27 cellular contexts compared by ENCODE assay signal in genomic region chr7:151869457-151869856, GRCh38. TPM values are rescaled to one million over a fixed set of nuclear protein-coding genes. Genes with fewer than 3 reads are reported as not detected.
DNase-seq lines count a peak whose midpoint lies in the region; ATAC-seq and TF ChIP-seq lines count a peak whose summit lies in the region.
"Had no signal": no experiment of that assay in that cellular context is flagged by ENCODE, and none has a peak within 500 bp of the region (broad histone marks: within the 10 kb centered on the region; RNA-seq: fewer than 3 reads in every experiment).

No MANE protein-coding gene starts in this region.

- no peak overlapping the region for H4K8ac ChIP-seq in neuronal stem cell (ENCODE audit: low read depth, low read length)

- H3K4ac ChIP-seq in neuronal stem cell (ENCODE audit: low read length): no peak overlapping the region

- H3K9me3 ChIP-seq in left ventricle myocardium inferior (replicated peaks): no peaks in the 10 kb centered on the region
- no peaks in the 10 kb centered on the region for H3K9me3 ChIP-seq in neuronal stem cell (replicated peaks in 1 of 2; ENCODE audit: control insufficient read depth in 2 of 2, insufficient read depth in 1 of 2, low read depth in 1 of 2, low read length in 2 of 2)
- H3K9me3 ChIP-seq in upper lobe of right lung: no peaks in the 10 kb centered on the region
- H3K9me3 ChIP-seq: adrenal gland, mucosa of descending colon, prostate gland had no signal

- H2BK120ac ChIP-seq in neuronal stem cell (ENCODE audit: low read depth, low read length): no peak overlapping the region

- H3K27me3 ChIP-seq in left ventricle myocardium inferior (ENCODE audit: low read depth) (no peaks in the 10 kb centered on the region), neuronal stem cell (ENCODE audit: control insufficient read depth in 3 of 3, insufficient read depth in 3 of 3, low read depth in 1 of 3, low read length in 3 of 3) (peaks cover 0 to 34% (median 0%) of the 10 kb centered on the region in 3 experiments), upper lobe of right lung (no peaks in the 10 kb centered on the region)
- H3K27me3 ChIP-seq: adrenal gland had no signal

- ATAC-seq in left cardiac atrium (no peak), upper lobe of right lung (peak; percentile 5), GM21381 (IDR thresholded peaks at IDR 0.05; ENCODE audit: unreplicated experiment) (no peak)
- ATAC-seq: GM12878; mucosa of descending colon; Panc1; stimulated activated naive CD8-positive, alpha-beta T cell treated with anti-CD3 and anti-CD28 coated beads, Interleukin-15, amount 100 ng/mL, for 72 hours had no signal

- H2AK5ac ChIP-seq in neuronal stem cell (ENCODE audit: low read depth, low read length): peak overlapping the region; percentile 71

- no peak for TF ChIP-seq CTCF in left ventricle myocardium inferior (IDR thresholded peaks at IDR 0.05; ENCODE audit: borderline replicate concordance)
- no peak for TF ChIP-seq CTCF in upper lobe of right lung (IDR thresholded peaks at IDR 0.05)

- H3K9me3 Mint-ChIP-seq in dendritic cell treated with granulocyte-macrophage colony-stimulating factor and Interleukin-4, amounts not matched to agents 40 ng/mL and 50 ng/mL, for 4 days: no peaks in the 10 kb centered on the region
- H3K9me3 Mint-ChIP-seq: activated B cell treated with CpG ODN at 0.5 μM for 24 hours; activated naive CD4-positive, alpha-beta T cell treated with anti-CD3 and anti-CD28 coated beads for 36 hours; CD8-positive, alpha-beta memory T cell; stimulated activated naive CD8-positive, alpha-beta T cell treated with anti-CD3 and anti-CD28 coated beads, Interleukin-15, amount 100 ng/mL, for 72 hours; type B pancreatic cell had no signal

- peak overlapping the region; percentile 34 for H3K23ac ChIP-seq in neuronal stem cell (ENCODE audit: low read depth, low read length, poor library complexity)

- H3K4me1 ChIP-seq in left ventricle myocardium inferior (peaks cover 67% of the 10 kb centered on the region), neuronal stem cell (ENCODE audit: control insufficient read depth in 2 of 2, insufficient read depth in 1 of 2, low read depth in 1 of 2, low read length in 2 of 2) (peaks cover 0 to 5% of the 10 kb centered on the region in 2 donors), upper lobe of right lung (peaks cover 24% of the 10 kb centered on the region)

- H3K4me3 ChIP-seq in left ventricle myocardium inferior (peak overlapping the region; percentile 52), neuronal stem cell (ENCODE audit: low read length in 2 of 2) (no peak overlapping the region), upper lobe of right lung (no peak overlapping the region)
- H3K4me3 ChIP-seq: adrenal gland, GM12878, lung, mucosa of descending colon, prostate gland had no signal

- peaks cover 41% of the 10 kb centered on the region for H3K36me3 Mint-ChIP-seq in dendritic cell treated with granulocyte-macrophage colony-stimulating factor and Interleukin-4, amounts not matched to agents 40 ng/mL and 50 ng/mL, for 4 days (ENCODE audit: low read depth)
- H3K36me3 Mint-ChIP-seq: type B pancreatic cell had no signal

- H3K14ac ChIP-seq in neuronal stem cell (ENCODE audit: low read length): no peak overlapping the region

- no peak overlapping the region for H2BK15ac ChIP-seq in neuronal stem cell (ENCODE audit: low read length)

- H3K79me1 ChIP-seq in neuronal stem cell (ENCODE audit: low read depth, low read length): no peaks in the 10 kb centered on the region

- no peaks in the 10 kb centered on the region for H3K36me3 ChIP-seq in left ventricle myocardium inferior
- H3K36me3 ChIP-seq in neuronal stem cell (replicated peaks in 1 of 2; ENCODE audit: control insufficient read depth in 2 of 2, insufficient read depth in 2 of 2, low read length in 2 of 2): no peaks in the 10 kb centered on the region
- no peaks in the 10 kb centered on the region for H3K36me3 ChIP-seq in upper lobe of right lung
- H3K36me3 ChIP-seq: adrenal gland, prostate gland had no signal

- peaks cover 88% of the 10 kb centered on the region for H3K4me1 Mint-ChIP-seq in dendritic cell treated with granulocyte-macrophage colony-stimulating factor and Interleukin-4, amounts not matched to agents 40 ng/mL and 50 ng/mL, for 4 days (ENCODE audit: low read depth)

- H3K4me3 Mint-ChIP-seq in dendritic cell treated with granulocyte-macrophage colony-stimulating factor and Interleukin-4, amounts not matched to agents 40 ng/mL and 50 ng/mL, for 4 days: no peak overlapping the region
- H3K4me3 Mint-ChIP-seq: activated B cell treated with CpG ODN at 0.5 μM for 24 hours; activated naive CD4-positive, alpha-beta T cell treated with anti-CD3 and anti-CD28 coated beads for 36 hours; B cell; CD8-positive, alpha-beta memory T cell; stimulated activated naive CD8-positive, alpha-beta T cell treated with anti-CD3 and anti-CD28 coated beads, Interleukin-15, amount 100 ng/mL, for 72 hours; type B pancreatic cell had no signal

- H3K27me3 Mint-ChIP-seq in dendritic cell treated with granulocyte-macrophage colony-stimulating factor and Interleukin-4, amounts not matched to agents 40 ng/mL and 50 ng/mL, for 4 days: no peaks in the 10 kb centered on the region
- H3K27me3 Mint-ChIP-seq: activated B cell treated with CpG ODN at 0.5 μM for 24 hours; B cell; CD8-positive, alpha-beta memory T cell; stimulated activated naive CD8-positive, alpha-beta T cell treated with anti-CD3 and anti-CD28 coated beads, Interleukin-15, amount 100 ng/mL, for 72 hours had no signal

- H2BK12ac ChIP-seq in neuronal stem cell (ENCODE audit: low read length): no peak overlapping the region

- no peak overlapping the region for H3K4me2 ChIP-seq in neuronal stem cell (ENCODE audit: insufficient read depth, low read length, poor library complexity, severe bottlenecking)

- H3K9ac ChIP-seq in neuronal stem cell (ENCODE audit: low read depth, low read length, poor library complexity): no peak overlapping the region

- intact Hi-C loops in left ventricle myocardium inferior (cut with micrococcal nuclease): no loop called here
- intact Hi-C loops in left cardiac atrium (cut with DNase I): no loop called here
- intact Hi-C loops in dendritic cell treated with granulocyte-macrophage colony-stimulating factor and Interleukin-4, amounts not matched to agents 40 ng/mL and 50 ng/mL, for 4 days (cut with micrococcal nuclease): loop anchor here (5.0 kb wide), 1 partner anchor 42 kb away; no protein-coding TSS in a partner anchor
- intact Hi-C loops in upper lobe of right lung (cut with DNase I): no loop called here

- no peak overlapping the region for H3K18ac ChIP-seq in neuronal stem cell (ENCODE audit: low read length)

- H3K27ac Mint-ChIP-seq in dendritic cell treated with granulocyte-macrophage colony-stimulating factor and Interleukin-4, amounts not matched to agents 40 ng/mL and 50 ng/mL, for 4 days: peak overlapping the region; percentile 42
- H3K27ac Mint-ChIP-seq: activated B cell treated with CpG ODN at 0.5 μM for 24 hours; activated naive CD4-positive, alpha-beta T cell treated with anti-CD3 and anti-CD28 coated beads for 36 hours; B cell; stimulated activated naive CD8-positive, alpha-beta T cell treated with anti-CD3 and anti-CD28 coated beads, Interleukin-15, amount 100 ng/mL, for 72 hours; type B pancreatic cell had no signal

- no peak overlapping the region for H4K91ac ChIP-seq in neuronal stem cell (ENCODE audit: low read depth, low read length, poor library complexity)

- WGBS in neuronal stem cell (ENCODE audit: extremely low coverage in 2 of 2, insufficient read length in 2 of 2, insufficient replicate concordance in 1 of 2), 2 donors: no CpG with 5 or more reads among the region's 13 CpGs

- H2AFZ ChIP-seq in neuronal stem cell (ENCODE audit: low read length): no peak overlapping the region

- DNase-seq in left ventricle myocardium inferior (peak; percentile 10), left cardiac atrium (no peak), neuronal stem cell (ENCODE audit: low spot score) (no peak), upper lobe of right lung (no peak), HT-29 (ENCODE audit: low spot score) (no peak), NCI-H2081 treated with DMSO at 0.1 percent for 48 hours (lab: John Stamatoyannopoulos, UW) (no peak)
- DNase-seq: activated B cell treated with CpG ODN at 0.5 μM for 24 hours; activated CD4-positive, alpha-beta T cell treated with anti-CD3 and anti-CD28 coated beads, Interleukin-2, amount 50 U/mL, for 1 hour; activated naive CD4-positive, alpha-beta T cell treated with anti-CD3 and anti-CD28 coated beads for 36 hours; adrenal gland; CD8-positive, alpha-beta memory T cell; dermis blood vessel endothelial cell; DMS 273 treated with DMSO at 0.1 percent for 48 hours; EL; islet precursor cell; NCI-H1694; SIG-M5; stimulated activated naive CD8-positive, alpha-beta T cell treated with anti-CD3 and anti-CD28 coated beads, Interleukin-15, amount 100 ng/mL, for 72 hours had no signal

- no peak overlapping the region for H2BK5ac ChIP-seq in neuronal stem cell (ENCODE audit: low read length)

- peak overlapping the region; percentile 91 for H3K27ac ChIP-seq in left ventricle myocardium inferior (replicated peaks)
- H3K27ac ChIP-seq in neuronal stem cell (replicated peaks; ENCODE audit: low read length): no peak overlapping the region
- H3K27ac ChIP-seq in upper lobe of right lung: no peak overlapping the region

RNA-seq across cellular contexts. Expression of gene PRKAG2, which starts 7.5 kb away (rescaled TPM):
- total RNA-seq in left ventricle myocardium inferior (130 TPM), left cardiac atrium (100 to 1,000 TPM; 141 to 253 TPM), upper lobe of right lung (35.6 TPM)
- polyA plus RNA-seq in neuronal stem cell (2013, experiment 1 of 2): 23.4 TPM
- polyA plus RNA-seq in neuronal stem cell (2013, experiment 2 of 2): 21.8 TPM
- 5.0 and 5.4 TPM in 2 replicates for total RNA-seq in HT-29 (2014; rRNA removed; shearing (Covaris generic))
